ENCODE assay signal across 2 cellular contexts in genomic region chr21:30028537-30028936, GRCh38.
TF ChIP-seq lines count a peak whose summit lies in the region.

No MANE protein-coding gene starts in this region.

TF ChIP-seq in GM23338, 12 proteins besides CTCF, POLR2A, EP300 and RAD21 (continued from another document):
- TF ChIP-seq, protein P1, sequence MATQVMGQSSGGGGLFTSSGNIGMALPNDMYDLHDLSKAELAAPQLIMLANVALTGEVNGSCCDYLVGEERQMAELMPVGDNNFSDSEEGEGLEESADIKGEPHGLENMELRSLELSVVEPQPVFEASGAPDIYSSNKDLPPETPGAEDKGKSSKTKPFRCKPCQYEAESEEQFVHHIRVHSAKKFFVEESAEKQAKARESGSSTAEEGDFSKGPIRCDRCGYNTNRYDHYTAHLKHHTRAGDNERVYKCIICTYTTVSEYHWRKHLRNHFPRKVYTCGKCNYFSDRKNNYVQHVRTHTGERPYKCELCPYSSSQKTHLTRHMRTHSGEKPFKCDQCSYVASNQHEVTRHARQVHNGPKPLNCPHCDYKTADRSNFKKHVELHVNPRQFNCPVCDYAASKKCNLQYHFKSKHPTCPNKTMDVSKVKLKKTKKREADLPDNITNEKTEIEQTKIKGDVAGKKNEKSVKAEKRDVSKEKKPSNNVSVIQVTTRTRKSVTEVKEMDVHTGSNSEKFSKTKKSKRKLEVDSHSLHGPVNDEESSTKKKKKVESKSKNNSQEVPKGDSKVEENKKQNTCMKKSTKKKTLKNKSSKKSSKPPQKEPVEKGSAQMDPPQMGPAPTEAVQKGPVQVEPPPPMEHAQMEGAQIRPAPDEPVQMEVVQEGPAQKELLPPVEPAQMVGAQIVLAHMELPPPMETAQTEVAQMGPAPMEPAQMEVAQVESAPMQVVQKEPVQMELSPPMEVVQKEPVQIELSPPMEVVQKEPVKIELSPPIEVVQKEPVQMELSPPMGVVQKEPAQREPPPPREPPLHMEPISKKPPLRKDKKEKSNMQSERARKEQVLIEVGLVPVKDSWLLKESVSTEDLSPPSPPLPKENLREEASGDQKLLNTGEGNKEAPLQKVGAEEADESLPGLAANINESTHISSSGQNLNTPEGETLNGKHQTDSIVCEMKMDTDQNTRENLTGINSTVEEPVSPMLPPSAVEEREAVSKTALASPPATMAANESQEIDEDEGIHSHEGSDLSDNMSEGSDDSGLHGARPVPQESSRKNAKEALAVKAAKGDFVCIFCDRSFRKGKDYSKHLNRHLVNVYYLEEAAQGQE (IDR thresholded peaks at IDR 0.05; ENCODE audit: unreplicated experiment): no peak
- no peak for TF ChIP-seq ZNF331 (CRISPR knock-in tag; IDR thresholded peaks at IDR 0.05; ENCODE audit: low read depth)
- TF ChIP-seq JUNB (IDR thresholded peaks at IDR 0.05; ENCODE audit: unreplicated experiment): no peak
- no peak for TF ChIP-seq CREB1 (CRISPR knock-in tag; IDR thresholded peaks at IDR 0.05; ENCODE audit: low read depth)
- TF ChIP-seq, protein P2, sequence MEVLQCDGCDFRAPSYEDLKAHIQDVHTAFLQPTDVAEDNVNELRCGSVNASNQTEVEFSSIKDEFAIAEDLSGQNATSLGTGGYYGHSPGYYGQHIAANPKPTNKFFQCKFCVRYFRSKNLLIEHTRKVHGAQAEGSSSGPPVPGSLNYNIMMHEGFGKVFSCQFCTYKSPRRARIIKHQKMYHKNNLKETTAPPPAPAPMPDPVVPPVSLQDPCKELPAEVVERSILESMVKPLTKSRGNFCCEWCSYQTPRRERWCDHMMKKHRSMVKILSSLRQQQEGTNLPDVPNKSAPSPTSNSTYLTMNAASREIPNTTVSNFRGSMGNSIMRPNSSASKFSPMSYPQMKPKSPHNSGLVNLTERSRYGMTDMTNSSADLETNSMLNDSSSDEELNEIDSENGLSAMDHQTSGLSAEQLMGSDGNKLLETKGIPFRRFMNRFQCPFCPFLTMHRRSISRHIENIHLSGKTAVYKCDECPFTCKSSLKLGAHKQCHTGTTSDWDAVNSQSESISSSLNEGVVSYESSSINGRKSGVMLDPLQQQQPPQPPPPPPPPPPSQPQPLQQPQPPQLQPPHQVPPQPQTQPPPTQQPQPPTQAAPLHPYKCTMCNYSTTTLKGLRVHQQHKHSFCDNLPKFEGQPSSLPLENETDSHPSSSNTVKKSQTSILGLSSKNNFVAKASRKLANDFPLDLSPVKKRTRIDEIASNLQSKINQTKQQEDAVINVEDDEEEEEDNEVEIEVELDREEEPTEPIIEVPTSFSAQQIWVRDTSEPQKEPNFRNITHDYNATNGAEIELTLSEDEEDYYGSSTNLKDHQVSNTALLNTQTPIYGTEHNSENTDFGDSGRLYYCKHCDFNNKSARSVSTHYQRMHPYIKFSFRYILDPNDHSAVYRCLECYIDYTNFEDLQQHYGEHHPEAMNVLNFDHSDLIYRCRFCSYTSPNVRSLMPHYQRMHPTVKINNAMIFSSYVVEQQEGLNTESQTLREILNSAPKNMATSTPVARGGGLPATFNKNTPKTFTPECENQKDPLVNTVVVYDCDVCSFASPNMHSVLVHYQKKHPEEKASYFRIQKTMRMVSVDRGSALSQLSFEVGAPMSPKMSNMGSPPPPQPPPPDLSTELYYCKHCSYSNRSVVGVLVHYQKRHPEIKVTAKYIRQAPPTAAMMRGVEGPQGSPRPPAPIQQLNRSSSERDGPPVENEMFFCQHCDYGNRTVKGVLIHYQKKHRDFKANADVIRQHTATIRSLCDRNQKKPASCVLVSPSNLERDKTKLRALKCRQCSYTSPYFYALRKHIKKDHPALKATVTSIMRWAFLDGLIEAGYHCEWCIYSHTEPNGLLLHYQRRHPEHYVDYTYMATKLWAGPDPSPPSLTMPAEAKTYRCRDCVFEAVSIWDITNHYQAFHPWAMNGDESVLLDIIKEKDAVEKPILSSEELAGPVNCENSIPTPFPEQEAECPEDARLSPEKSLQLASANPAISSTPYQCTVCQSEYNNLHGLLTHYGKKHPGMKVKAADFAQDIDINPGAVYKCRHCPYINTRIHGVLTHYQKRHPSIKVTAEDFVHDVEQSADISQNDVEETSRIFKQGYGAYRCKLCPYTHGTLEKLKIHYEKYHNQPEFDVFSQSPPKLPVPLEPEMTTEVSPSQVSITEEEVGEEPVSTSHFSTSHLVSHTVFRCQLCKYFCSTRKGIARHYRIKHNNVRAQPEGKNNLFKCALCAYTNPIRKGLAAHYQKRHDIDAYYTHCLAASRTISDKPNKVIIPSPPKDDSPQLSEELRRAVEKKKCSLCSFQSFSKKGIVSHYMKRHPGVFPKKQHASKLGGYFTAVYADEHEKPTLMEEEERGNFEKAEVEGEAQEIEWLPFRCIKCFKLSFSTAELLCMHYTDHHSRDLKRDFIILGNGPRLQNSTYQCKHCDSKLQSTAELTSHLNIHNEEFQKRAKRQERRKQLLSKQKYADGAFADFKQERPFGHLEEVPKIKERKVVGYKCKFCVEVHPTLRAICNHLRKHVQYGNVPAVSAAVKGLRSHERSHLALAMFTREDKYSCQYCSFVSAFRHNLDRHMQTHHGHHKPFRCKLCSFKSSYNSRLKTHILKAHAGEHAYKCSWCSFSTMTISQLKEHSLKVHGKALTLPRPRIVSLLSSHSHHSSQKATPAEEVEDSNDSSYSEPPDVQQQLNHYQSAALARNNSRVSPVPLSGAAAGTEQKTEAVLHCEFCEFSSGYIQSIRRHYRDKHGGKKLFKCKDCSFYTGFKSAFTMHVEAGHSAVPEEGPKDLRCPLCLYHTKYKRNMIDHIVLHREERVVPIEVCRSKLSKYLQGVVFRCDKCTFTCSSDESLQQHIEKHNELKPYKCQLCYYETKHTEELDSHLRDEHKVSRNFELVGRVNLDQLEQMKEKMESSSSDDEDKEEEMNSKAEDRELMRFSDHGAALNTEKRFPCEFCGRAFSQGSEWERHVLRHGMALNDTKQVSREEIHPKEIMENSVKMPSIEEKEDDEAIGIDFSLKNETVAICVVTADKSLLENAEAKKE (CRISPR knock-in tag; IDR thresholded peaks at IDR 0.05): no peak
- TF ChIP-seq, protein P3, sequence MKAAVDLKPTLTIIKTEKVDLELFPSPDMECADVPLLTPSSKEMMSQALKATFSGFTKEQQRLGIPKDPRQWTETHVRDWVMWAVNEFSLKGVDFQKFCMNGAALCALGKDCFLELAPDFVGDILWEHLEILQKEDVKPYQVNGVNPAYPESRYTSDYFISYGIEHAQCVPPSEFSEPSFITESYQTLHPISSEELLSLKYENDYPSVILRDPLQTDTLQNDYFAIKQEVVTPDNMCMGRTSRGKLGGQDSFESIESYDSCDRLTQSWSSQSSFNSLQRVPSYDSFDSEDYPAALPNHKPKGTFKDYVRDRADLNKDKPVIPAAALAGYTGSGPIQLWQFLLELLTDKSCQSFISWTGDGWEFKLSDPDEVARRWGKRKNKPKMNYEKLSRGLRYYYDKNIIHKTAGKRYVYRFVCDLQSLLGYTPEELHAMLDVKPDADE (IDR thresholded peaks at IDR 0.05): no peak
- no peak for TF ChIP-seq POLR2AphosphoS5 (IDR thresholded peaks at IDR 0.05; ENCODE audit: low read depth)
- no peak for TF ChIP-seq NANOG (IDR thresholded peaks at IDR 0.05; ENCODE audit: borderline replicate concordance)
- TF ChIP-seq STAT1 (IDR thresholded peaks at IDR 0.05; ENCODE audit: unreplicated experiment): no peak

TF ChIP-seq in K562, 482 proteins besides CTCF, POLR2A, EP300 and RAD21 (continued from another document):
- TF ChIP-seq MAFG (tag; conservative IDR thresholded peaks at IDR 0.05) (0 out of 2 replicates have a peak, but pooled peaks have one; percentile 44), C11orf30 (IDR thresholded peaks at IDR 0.05; ENCODE audit: low read depth) (peak; percentile 37; the same call in 1 of the 2 replicates), ZNF316 (IDR thresholded peaks at IDR 0.05) (peak; percentile 75), MAFF (IDR thresholded peaks at IDR 0.05; ENCODE audit: low read length) (peak; percentile 50; the same call in 1 of the 2 replicates), MAFK (IDR thresholded peaks at IDR 0.05; ENCODE audit: low read length) (peak; percentile 30; the same call in 1 of the 2 replicates), FOS (IDR thresholded peaks at IDR 0.05; ENCODE audit: extremely low read depth, insufficient read length) (no peak)
- TF ChIP-seq, protein P4, sequence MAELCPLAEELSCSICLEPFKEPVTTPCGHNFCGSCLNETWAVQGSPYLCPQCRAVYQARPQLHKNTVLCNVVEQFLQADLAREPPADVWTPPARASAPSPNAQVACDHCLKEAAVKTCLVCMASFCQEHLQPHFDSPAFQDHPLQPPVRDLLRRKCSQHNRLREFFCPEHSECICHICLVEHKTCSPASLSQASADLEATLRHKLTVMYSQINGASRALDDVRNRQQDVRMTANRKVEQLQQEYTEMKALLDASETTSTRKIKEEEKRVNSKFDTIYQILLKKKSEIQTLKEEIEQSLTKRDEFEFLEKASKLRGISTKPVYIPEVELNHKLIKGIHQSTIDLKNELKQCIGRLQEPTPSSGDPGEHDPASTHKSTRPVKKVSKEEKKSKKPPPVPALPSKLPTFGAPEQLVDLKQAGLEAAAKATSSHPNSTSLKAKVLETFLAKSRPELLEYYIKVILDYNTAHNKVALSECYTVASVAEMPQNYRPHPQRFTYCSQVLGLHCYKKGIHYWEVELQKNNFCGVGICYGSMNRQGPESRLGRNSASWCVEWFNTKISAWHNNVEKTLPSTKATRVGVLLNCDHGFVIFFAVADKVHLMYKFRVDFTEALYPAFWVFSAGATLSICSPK (IDR thresholded peaks at IDR 0.05; ENCODE audit: borderline replicate concordance): no peak
- TF ChIP-seq, protein P5, sequence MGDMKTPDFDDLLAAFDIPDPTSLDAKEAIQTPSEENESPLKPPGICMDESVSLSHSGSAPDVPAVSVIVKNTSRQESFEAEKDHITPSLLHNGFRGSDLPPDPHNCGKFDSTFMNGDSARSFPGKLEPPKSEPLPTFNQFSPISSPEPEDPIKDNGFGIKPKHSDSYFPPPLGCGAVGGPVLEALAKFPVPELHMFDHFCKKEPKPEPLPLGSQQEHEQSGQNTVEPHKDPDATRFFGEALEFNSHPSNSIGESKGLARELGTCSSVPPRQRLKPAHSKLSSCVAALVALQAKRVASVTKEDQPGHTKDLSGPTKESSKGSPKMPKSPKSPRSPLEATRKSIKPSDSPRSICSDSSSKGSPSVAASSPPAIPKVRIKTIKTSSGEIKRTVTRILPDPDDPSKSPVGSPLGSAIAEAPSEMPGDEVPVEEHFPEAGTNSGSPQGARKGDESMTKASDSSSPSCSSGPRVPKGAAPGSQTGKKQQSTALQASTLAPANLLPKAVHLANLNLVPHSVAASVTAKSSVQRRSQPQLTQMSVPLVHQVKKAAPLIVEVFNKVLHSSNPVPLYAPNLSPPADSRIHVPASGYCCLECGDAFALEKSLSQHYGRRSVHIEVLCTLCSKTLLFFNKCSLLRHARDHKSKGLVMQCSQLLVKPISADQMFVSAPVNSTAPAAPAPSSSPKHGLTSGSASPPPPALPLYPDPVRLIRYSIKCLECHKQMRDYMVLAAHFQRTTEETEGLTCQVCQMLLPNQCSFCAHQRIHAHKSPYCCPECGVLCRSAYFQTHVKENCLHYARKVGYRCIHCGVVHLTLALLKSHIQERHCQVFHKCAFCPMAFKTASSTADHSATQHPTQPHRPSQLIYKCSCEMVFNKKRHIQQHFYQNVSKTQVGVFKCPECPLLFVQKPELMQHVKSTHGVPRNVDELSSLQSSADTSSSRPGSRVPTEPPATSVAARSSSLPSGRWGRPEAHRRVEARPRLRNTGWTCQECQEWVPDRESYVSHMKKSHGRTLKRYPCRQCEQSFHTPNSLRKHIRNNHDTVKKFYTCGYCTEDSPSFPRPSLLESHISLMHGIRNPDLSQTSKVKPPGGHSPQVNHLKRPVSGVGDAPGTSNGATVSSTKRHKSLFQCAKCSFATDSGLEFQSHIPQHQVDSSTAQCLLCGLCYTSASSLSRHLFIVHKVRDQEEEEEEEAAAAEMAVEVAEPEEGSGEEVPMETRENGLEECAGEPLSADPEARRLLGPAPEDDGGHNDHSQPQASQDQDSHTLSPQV (IDR thresholded peaks at IDR 0.05): no peak
